Comparison of ENCODE assay signal across 17 cellular contexts in the genomic region with DNA sequence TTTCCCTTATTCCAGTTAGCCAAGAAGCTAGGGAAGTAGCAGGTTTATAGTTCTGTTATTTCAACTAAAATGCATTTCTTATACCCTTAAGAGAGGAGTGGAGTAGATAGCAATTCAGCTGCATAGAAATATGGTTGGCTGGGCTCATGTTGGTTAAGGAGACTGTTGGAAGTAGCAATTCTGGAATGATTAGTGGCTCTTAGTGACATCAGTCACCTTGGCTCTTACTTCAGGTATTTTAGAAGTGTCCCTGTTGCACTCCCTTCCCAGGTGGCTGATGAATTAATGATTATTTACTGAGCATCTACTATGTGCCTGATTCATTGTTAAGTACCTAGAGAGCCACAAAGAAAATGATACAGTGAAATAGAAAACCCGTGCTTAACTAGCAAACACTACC.
DNase-seq lines count a peak whose midpoint lies in the region; ATAC-seq and TF ChIP-seq lines count a peak whose summit lies in the region.
"Had no signal": no experiment of that assay in that cellular context is flagged by ENCODE, and none has a peak within 500 bp of the region (broad histone marks: within the 10 kb centered on the region; RNA-seq: fewer than 3 reads in every experiment).

No MANE protein-coding gene starts in this region.

- H3K27me3 ChIP-seq in lung (ENCODE audit: control insufficient read depth, insufficient read depth) (no peaks in the 10 kb centered on the region), gastrocnemius medialis (peaks cover 0 to 2% (median 0%) of the 10 kb centered on the region in 3 donors), foreskin keratinocyte (no peaks in the 10 kb centered on the region)
- H3K27me3 ChIP-seq: BLaER1 had no signal

- 60 to 85% methylated on average over 1 of the region's 1 CpG for WGBS in lung, 2 donors

- no peak for TF ChIP-seq POLR2A in gastrocnemius medialis (IDR thresholded peaks at IDR 0.05)

- in situ Hi-C loops in gastrocnemius medialis (cut with MboI; ENCODE audit: low sequenced_read_pairs in 4 of 4): no loop called here

- H3K27ac ChIP-seq in lung (ENCODE audit: low read depth in 1 of 2, low read length in 1 of 2): no peak overlapping the region
- no peak overlapping the region for H3K27ac ChIP-seq in gastrocnemius medialis
- no peak overlapping the region for H3K27ac ChIP-seq in foreskin keratinocyte
- H3K27ac ChIP-seq: 22Rv1, BLaER1, C4-2B had no signal

- intact Hi-C loops in gastrocnemius medialis (cut with DNase I; ENCODE audit: low total_unique reads): no loop called here

- H3K9me3 ChIP-seq in lung (ENCODE audit: control insufficient read depth in 2 of 2, insufficient read depth in 1 of 2, low read length in 1 of 2) (no peaks in the 10 kb centered on the region), gastrocnemius medialis (no peaks in the 10 kb centered on the region)
- H3K9me3 ChIP-seq: BLaER1, Caco-2 had no signal

- DNase-seq in DMS79 treated with DMSO at 0.1 percent for 48 hours (lab: John Stamatoyannopoulos, UW) (peak; percentile 40), DMS79 (lab: John Stamatoyannopoulos, UW) (no peak), NCI-H69 (lab: John Stamatoyannopoulos, UW) (peak; percentile 31), lung (ENCODE audit: low spot score) (no peak), gastrocnemius medialis (no peak), foreskin keratinocyte (no peak)
- DNase-seq: Caco-2; CD4-positive, CD25-positive, alpha-beta regulatory T cell; CD8-positive, alpha-beta T cell; DMS153; GF-D8; H9 had no signal

- H3K36me3 ChIP-seq in lung (ENCODE audit: control insufficient read depth in 2 of 2, insufficient read depth in 2 of 2, low read length in 2 of 2) (no peaks in the 10 kb centered on the region), gastrocnemius medialis (no peaks in the 10 kb centered on the region)
- H3K36me3 ChIP-seq: BLaER1 had no signal

- H3K4me3 ChIP-seq in lung (no peak overlapping the region), gastrocnemius medialis (no peak overlapping the region)
- H3K4me3 ChIP-seq: BLaER1, GM23338 had no signal

- ATAC-seq in lung (ENCODE audit: insufficient read depth, low FRiP score) (peak; percentile 49), gastrocnemius medialis (no peak), foreskin keratinocyte (no peak)
- ATAC-seq: CD8-positive, alpha-beta T cell; GM23338; HCT116 had no signal

- TF ChIP-seq CTCF in lung (IDR thresholded peaks at IDR 0.05; ENCODE audit: control extremely low read depth, extremely low read depth): no peak
- TF ChIP-seq CTCF in gastrocnemius medialis (IDR thresholded peaks at IDR 0.05 in 4 of 5, conservative IDR thresholded peaks at IDR 0.05 in 1 of 5): no peak
- TF ChIP-seq CTCF in foreskin keratinocyte (conservative IDR thresholded peaks at IDR 0.05): no peak

- H3K4me1 ChIP-seq in lung (ENCODE audit: control insufficient read depth in 2 of 2, insufficient read depth in 2 of 2, low read length in 2 of 2) (no peaks in the 10 kb centered on the region), gastrocnemius medialis (no peaks in the 10 kb centered on the region), foreskin keratinocyte (no peaks in the 10 kb centered on the region)
- H3K4me1 ChIP-seq: BLaER1, Caco-2 had no signal

Comparison
In these comparisons a context has a peak if more than half of its experiments do, and no peak if none do; other contexts are left out.
1. DNase-seq: peak in DMS79 treated with DMSO at 0.1 percent for 48 hours (single experiment) and NCI-H69 (single experiment); none in DMS79 (single experiment), lung (single experiment), gastrocnemius medialis (0 of 2) and foreskin keratinocyte (0 of 2).